ENCODE assay signal across 2 cellular contexts in the genomic region with DNA sequence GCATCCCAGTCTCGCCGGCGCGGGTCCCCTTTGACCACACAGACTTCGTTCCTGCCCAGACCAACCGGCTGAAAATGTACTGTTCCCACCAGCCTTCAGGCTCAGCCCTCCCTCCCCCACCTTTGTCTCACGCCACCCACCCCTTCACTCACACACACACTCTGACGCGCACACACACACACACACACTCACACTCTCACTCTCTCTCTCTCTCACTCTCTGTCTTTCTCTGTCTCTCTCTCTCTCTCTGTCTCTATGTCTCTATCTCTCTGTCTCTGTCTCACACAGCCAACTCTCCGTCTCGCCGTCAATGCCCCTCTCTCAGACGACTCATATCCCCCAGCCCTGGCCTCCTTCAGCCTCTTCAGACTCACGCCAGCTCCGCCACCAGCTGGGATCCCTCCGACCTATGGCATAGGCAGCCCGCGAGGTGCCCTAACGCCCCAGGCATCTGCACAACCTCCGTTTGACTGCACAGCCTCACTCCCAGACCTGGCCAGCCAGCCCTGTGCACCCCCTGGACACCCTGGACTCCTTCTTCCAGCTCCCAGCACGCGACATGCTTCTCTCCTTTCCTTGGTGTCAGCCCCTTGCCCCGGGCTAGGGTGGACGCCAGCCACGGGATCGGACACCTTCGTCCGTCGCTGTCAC. TPM values are rescaled to one million over a fixed set of nuclear protein-coding genes. Genes with fewer than 3 reads are reported as not detected.
"Had no signal": no experiment of that assay in that cellular context is flagged by ENCODE, and none has a peak within 500 bp of the region (broad histone marks: within the 10 kb centered on the region; RNA-seq: fewer than 3 reads in every experiment).

No MANE protein-coding gene starts in this region.

RNA-seq across cellular contexts. Expression of a gene that starts 53.4 kb away (rescaled TPM):
- total RNA-seq: LHCN-M2, MCF 10A had no signal
